8 cellular contexts compared by ENCODE assay signal in the genomic region with DNA sequence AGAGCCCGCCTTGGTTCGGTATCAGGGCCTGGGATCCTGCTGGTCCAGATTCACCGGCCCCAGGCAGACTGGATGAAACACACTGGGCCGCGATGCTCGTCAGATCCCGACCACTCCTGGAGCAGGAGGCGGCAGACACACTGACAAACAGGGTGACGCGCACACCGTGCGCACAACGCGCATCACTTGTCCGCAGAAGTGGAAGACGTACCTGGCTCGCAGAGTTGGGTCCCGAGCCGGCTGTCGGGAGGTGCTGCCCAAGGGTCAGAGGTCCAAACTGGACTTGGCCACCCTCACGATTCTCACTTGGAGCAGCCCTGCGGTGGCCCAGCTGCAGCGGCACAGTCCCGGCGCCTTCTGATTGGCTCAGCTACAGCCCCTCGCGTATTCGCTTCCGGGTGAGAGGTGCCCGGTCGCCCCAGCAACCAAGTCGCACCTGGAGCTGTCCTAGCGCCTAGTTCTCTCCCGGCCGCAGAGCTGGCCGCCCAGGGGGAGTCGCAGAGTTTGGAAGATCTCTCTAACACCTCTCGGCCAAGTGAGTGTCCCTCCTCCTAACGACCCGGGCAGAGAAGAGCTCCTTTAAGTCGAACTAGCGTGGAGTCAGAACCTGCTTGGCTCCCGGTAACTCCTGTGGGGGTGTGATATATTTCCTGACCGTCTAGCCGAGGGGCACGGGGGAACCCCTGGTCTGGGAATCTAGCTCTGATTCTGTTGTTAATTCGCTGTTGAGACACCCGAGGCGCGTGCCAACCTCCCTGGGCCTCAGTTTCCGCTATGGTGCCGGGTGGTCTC. TPM values are rescaled to one million over a fixed set of nuclear protein-coding genes. Genes with fewer than 3 reads are reported as not detected.
DNase-seq lines count a peak whose midpoint lies in the region; ATAC-seq, FAIRE-seq and TF ChIP-seq lines count a peak whose summit lies in the region.

A gene with protein sequence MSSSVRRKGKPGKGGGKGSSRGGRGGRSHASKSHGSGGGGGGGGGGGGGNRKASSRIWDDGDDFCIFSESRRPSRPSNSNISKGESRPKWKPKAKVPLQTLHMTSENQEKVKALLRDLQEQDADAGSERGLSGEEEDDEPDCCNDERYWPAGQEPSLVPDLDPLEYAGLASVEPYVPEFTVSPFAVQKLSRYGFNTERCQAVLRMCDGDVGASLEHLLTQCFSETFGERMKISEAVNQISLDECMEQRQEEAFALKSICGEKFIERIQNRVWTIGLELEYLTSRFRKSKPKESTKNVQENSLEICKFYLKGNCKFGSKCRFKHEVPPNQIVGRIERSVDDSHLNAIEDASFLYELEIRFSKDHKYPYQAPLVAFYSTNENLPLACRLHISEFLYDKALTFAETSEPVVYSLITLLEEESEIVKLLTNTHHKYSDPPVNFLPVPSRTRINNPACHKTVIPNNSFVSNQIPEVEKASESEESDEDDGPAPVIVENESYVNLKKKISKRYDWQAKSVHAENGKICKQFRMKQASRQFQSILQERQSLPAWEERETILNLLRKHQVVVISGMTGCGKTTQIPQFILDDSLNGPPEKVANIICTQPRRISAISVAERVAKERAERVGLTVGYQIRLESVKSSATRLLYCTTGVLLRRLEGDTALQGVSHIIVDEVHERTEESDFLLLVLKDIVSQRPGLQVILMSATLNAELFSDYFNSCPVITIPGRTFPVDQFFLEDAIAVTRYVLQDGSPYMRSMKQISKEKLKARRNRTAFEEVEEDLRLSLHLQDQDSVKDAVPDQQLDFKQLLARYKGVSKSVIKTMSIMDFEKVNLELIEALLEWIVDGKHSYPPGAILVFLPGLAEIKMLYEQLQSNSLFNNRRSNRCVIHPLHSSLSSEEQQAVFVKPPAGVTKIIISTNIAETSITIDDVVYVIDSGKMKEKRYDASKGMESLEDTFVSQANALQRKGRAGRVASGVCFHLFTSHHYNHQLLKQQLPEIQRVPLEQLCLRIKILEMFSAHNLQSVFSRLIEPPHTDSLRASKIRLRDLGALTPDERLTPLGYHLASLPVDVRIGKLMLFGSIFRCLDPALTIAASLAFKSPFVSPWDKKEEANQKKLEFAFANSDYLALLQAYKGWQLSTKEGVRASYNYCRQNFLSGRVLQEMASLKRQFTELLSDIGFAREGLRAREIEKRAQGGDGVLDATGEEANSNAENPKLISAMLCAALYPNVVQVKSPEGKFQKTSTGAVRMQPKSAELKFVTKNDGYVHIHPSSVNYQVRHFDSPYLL (N-terminal part only) (minus strand): TSS at position 359 of the 792 bp plus-strand sequence. CDS start 7,529 bp downstream, outside the sequence.
A gene (plus strand): TSS at position 401 of the 792 bp plus-strand sequence.

- H3K27ac Mint-ChIP-seq in nephron = peak within 1 kb of the TSS; percentile 81 to 85 (median 84)

- peaks cover 25% of the 10 kb centered on the region for H3K36me3 Mint-ChIP-seq in nephron (ENCODE audit: low read depth)

- peak within 1 kb of the TSS; percentile 22; the same call in 1 of the 2 replicates for H3K27ac ChIP-seq in KMS-11

- peak within 1 kb of the TSS; percentile 94 for H3K4me2 ChIP-seq in KMS-11

- H3K9ac ChIP-seq in KMS-11 = peak within 1 kb of the TSS; percentile 55; the same call in 1 of the 2 replicates

- H3K4me3 ChIP-seq in KMS-11 (IDR thresholded peaks at IDR 0.05; ENCODE audit: insufficient read depth, low read depth, low read length) (peak within 1 kb of the TSS; percentile 93), fibroblast of the aortic adventitia (ENCODE audit: low read depth, low read length) (peak within 1 kb of the TSS; percentile 97)

- H3K27me3 ChIP-seq in KMS-11 (ENCODE audit: insufficient read depth, low read depth) = no peaks in the 10 kb centered on the region

- H3K4me1 Mint-ChIP-seq in nephron = peaks cover 23% of the 10 kb centered on the region

- no peak for FAIRE-seq in RCC 7860 (lab: Jason Lieb, UNC)

- H3K4me3 Mint-ChIP-seq in nephron = peak within 1 kb of the TSS; percentile 96 to 98 (median 96)

- peaks cover 8% of the 10 kb centered on the region; the same call in 1 of the 2 replicates for H3K79me2 ChIP-seq in KMS-11 (ENCODE audit: insufficient read depth, low read depth)

- H4K20me1 ChIP-seq in KMS-11 (ENCODE audit: insufficient read depth) = no peaks in the 10 kb centered on the region

- TF ChIP-seq CTCF in KMS-11 (conservative IDR thresholded peaks at IDR 0.05; ENCODE audit: low read depth, low read length) (no peak), fibroblast of the aortic adventitia (IDR thresholded peaks at IDR 0.05; ENCODE audit: insufficient read depth, low read length) (no peak), nephron (IDR thresholded peaks at IDR 0.05; ENCODE audit: unreplicated experiment in 3 of 3) (no peak)

- peak within 1 kb of the TSS; percentile 95 for H2AFZ ChIP-seq in KMS-11 (ENCODE audit: low read depth)

- H3K36me3 ChIP-seq in KMS-11 (ENCODE audit: insufficient read depth) = no peaks in the 10 kb centered on the region

- no peaks in the 10 kb centered on the region for H3K27me3 Mint-ChIP-seq in nephron (ENCODE audit: low read depth)

- DNase-seq in EH (ENCODE audit: low read depth) = peak; percentile 86
- DNase-seq in RCC 7860 (ENCODE audit: low spot score) = peak; percentile 67
- peak; percentile 62 to 66 for DNase-seq in activated T-helper 1 cell treated with anti-CD3 and anti-CD28 coated beads, Interleukin-2, amount 50 U/mL, for 16 hours (ENCODE audit: low read depth in 1 of 2, low spot score in 1 of 2)
- peak; percentile 74 for DNase-seq in fibroblast of the aortic adventitia (ENCODE audit: low read depth)
- DNase-seq in stimulated activated naive CD4-positive, alpha-beta T cell treated with Interleukin-2 at 50 U/mL for 16 hours (lab: John Stamatoyannopoulos, UW) = peak; percentile 76

- ATAC-seq in GM21825 (IDR thresholded peaks at IDR 0.05; ENCODE audit: unreplicated experiment) = peak; percentile 100

- peaks cover 14% of the 10 kb centered on the region for H3K4me1 ChIP-seq in KMS-11 (ENCODE audit: low read depth, poor library complexity, severe bottlenecking)

- peaks cover 16% of the 10 kb centered on the region for H3K9me3 Mint-ChIP-seq in nephron

RNA-seq across cellular contexts. Expression of the first gene that starts in this region (rescaled TPM):
- 25.0 and 69.4 TPM in 2 replicates for total RNA-seq in fibroblast of the aortic adventitia (ENCODE audit: low replicate concordance)

RNA-seq across cellular contexts. Expression of the second gene that starts in this region (rescaled TPM):
- total RNA-seq in fibroblast of the aortic adventitia (ENCODE audit: low replicate concordance) = 25.3 and 34.7 TPM in 2 replicates

Comparison
In these comparisons a context has a peak if more than half of its experiments do, and no peak if none do; other contexts are left out.
1. Peak in every context shown above with its lines: DNase-seq, ATAC-seq, H3K4me3 ChIP-seq and H3K27ac ChIP-seq.